Comparison of ENCODE assay signal across 11 cellular contexts in the genomic region with DNA sequence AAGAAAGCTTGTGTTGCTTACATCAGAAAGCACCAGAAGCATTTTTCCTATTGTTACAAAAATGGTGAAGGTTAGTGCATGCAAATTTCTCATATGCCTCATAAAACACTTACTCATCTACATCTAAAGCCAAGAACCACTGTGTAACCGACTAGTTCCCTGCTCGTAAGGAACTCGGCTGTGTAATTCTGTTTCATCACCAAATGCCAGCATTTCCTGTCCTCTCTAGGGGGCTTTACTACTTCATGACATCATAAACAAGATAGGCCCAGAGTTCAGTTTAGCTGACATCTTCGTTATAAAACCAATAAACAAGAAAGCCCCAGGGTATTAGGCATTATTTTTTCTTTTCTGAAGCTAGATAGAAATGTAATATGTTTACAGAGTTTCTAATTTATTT.
A peak's percentile ranks its signal among the peaks of the same experiment; 100 is the strongest.
DNase-seq lines count a peak whose midpoint lies in the region; ATAC-seq, FAIRE-seq and TF ChIP-seq lines count a peak whose summit lies in the region.
"Had no signal": no experiment of that assay in that cellular context is flagged by ENCODE, and none has a peak within 500 bp of the region (broad histone marks: within the 10 kb centered on the region; RNA-seq: fewer than 3 reads in every experiment).

No MANE protein-coding gene starts in this region.

- H3K79me1 ChIP-seq in IMR-90 (ENCODE audit: low read depth in 1 of 2, low read length in 2 of 2) (no peaks in the 10 kb centered on the region), mesendoderm (ENCODE audit: low read length) (no peaks in the 10 kb centered on the region)

- H3K27me3 ChIP-seq in IMR-90 (ENCODE audit: control insufficient read depth, insufficient read depth, low read length) (no peaks in the 10 kb centered on the region), GM12878 (replicated peaks in 1 of 2; ENCODE audit: control insufficient read depth in 2 of 2, insufficient read depth in 2 of 2, low read length in 1 of 2) (no peaks in the 10 kb centered on the region), mesendoderm (ENCODE audit: insufficient read depth, low read length, poor library complexity) (no peaks in the 10 kb centered on the region)

- H4K8ac ChIP-seq in IMR-90 (ENCODE audit: low read depth in 2 of 2, low read length in 2 of 2) = no peak overlapping the region
- no peak overlapping the region for H4K8ac ChIP-seq in mesendoderm (ENCODE audit: low read depth, low read length)

- no peaks in the 10 kb centered on the region for H3K9me1 ChIP-seq in IMR-90 (ENCODE audit: insufficient read depth, low read length)

- no peaks in the 10 kb centered on the region for H4K20me1 ChIP-seq in IMR-90 (ENCODE audit: insufficient read depth, low read length)
- H4K20me1 ChIP-seq in GM12878 (ENCODE audit: control insufficient read depth, insufficient read depth) = no peaks in the 10 kb centered on the region

- H2BK120ac ChIP-seq in IMR-90 (ENCODE audit: low read depth, low read length) = no peak overlapping the region
- no peak overlapping the region for H2BK120ac ChIP-seq in mesendoderm (ENCODE audit: low read depth, low read length)

- H2AK5ac ChIP-seq in IMR-90 (ENCODE audit: low read depth, low read length) (no peak overlapping the region), mesendoderm (ENCODE audit: low read length) (no peak overlapping the region)

- H3K9ac ChIP-seq in IMR-90 (ENCODE audit: low read depth, low read length) = no peak overlapping the region
- no peak overlapping the region for H3K9ac ChIP-seq in GM12878 (ENCODE audit: control insufficient read depth, insufficient read depth, low read length)
- no peak overlapping the region for H3K9ac ChIP-seq in mesendoderm (ENCODE audit: low read length)

- in situ Hi-C loops in IMR-90 (cut with MboI; ENCODE audit: low sequenced_read_pairs) = no loop called here
- in situ Hi-C loops in GM12878 (cut with MboI) = no loop called here

- H3K4me2 ChIP-seq in IMR-90 (ENCODE audit: low read depth, low read length) (no peak overlapping the region), GM12878 (ENCODE audit: control insufficient read depth, insufficient read depth) (no peak overlapping the region), mesendoderm (ENCODE audit: low read length) (no peak overlapping the region)

- H3K27ac ChIP-seq in IMR-90 (ENCODE audit: insufficient read depth, low read length) (no peak overlapping the region), GM12878 (ENCODE audit: control insufficient read depth, insufficient read depth) (no peak overlapping the region), mesendoderm (ENCODE audit: low read depth, low read length) (no peak overlapping the region)

- dilution Hi-C loops in IMR-90 (cut with HindIII; ENCODE audit: low sequenced_read_pairs, unreplicated experiment) = no loop called here

- ATAC-seq in IMR-90 (ENCODE audit: low read depth) (peak; percentile 82), GM12878 (peak; percentile 30; the same call in 2 of the 3 replicates), GM21515 (IDR thresholded peaks at IDR 0.05; ENCODE audit: unreplicated experiment) (no peak), GM18520 (IDR thresholded peaks at IDR 0.05; ENCODE audit: unreplicated experiment) (no peak)

- intact Hi-C loops in IMR-90 (cut with micrococcal nuclease) (no loop called here), GM12878 (cut with micrococcal nuclease; ENCODE audit: unreplicated experiment) (no loop called here)

- TF ChIP-seq CTCF in AG09309 (IDR thresholded peaks at IDR 0.05; ENCODE audit: control insufficient read depth, insufficient read depth, low read depth, low read length, missing control alignments) (no peak), IMR-90 (conservative IDR thresholded peaks at IDR 0.05; ENCODE audit: low read depth, low read length) (no peak), GM12878 (IDR thresholded peaks at IDR 0.05 in 2 of 3, conservative IDR thresholded peaks at IDR 0.05 in 1 of 3; ENCODE audit: control insufficient read depth in 2 of 3, extremely low read depth in 1 of 3, insufficient read depth in 1 of 3, low read depth in 3 of 3, low read length in 3 of 3) (no peak)

- POLR2A ChIA-PET in IMR-90 (lab: Charles Lee; ENCODE audit: unreplicated experiment) = no interaction called here
- POLR2A ChIA-PET in GM12878 (lab: Charles Lee) = no interaction called here

- H3K18ac ChIP-seq in IMR-90 (ENCODE audit: low read depth, low read length) (no peak overlapping the region), mesendoderm (ENCODE audit: low read length) (no peak overlapping the region)

- no peak overlapping the region for H3K14ac ChIP-seq in IMR-90 (replicated peaks; ENCODE audit: low read depth, low read length)

- H2AFZ ChIP-seq in IMR-90 (replicated peaks; ENCODE audit: low read length, poor library complexity) (no peak overlapping the region), GM12878 (ENCODE audit: control insufficient read depth, low read depth, low read length) (no peak overlapping the region)

- H2BK15ac ChIP-seq in IMR-90 (ENCODE audit: low read depth, low read length) (no peak overlapping the region), mesendoderm (replicated peaks; ENCODE audit: low read depth) (no peak overlapping the region)

- peak; percentile 94 for DNase-seq in AG09309 (ENCODE audit: low read depth)
- peak; percentile 93 for DNase-seq in IMR-90
- no peak for DNase-seq in GM12878 (ENCODE audit: low read depth, low spot score)
- DNase-seq in mesendoderm = peak; percentile 46
- DNase-seq in NCI-H524 treated with DMSO at 0.1 percent for 48 hours (lab: John Stamatoyannopoulos, UW) = no peak
- DNase-seq in NCI-H2196 treated with DMSO at 0.1 percent for 48 hours (lab: John Stamatoyannopoulos, UW; ENCODE audit: unreplicated experiment) = no peak
- DNase-seq: activated naive CD4-positive, alpha-beta T cell treated with anti-CD3 and anti-CD28 coated beads for 36 hours; NK-92 treated with Interleukin-12 subunit alpha and Interleukin-12 subunit beta, amount 100 ng/mL, for 24 hours had no signal

- H2BK20ac ChIP-seq in IMR-90 (ENCODE audit: low read depth, low read length) = no peak overlapping the region

- H3K36me3 ChIP-seq in IMR-90 (ENCODE audit: control insufficient read depth, insufficient read depth, low read length) (no peaks in the 10 kb centered on the region), GM12878 (ENCODE audit: control insufficient read depth in 2 of 2, insufficient read depth in 2 of 2, low read length in 1 of 2) (no peaks in the 10 kb centered on the region), mesendoderm (ENCODE audit: control insufficient read depth, insufficient read depth, low read length) (no peaks in the 10 kb centered on the region)

- no peak overlapping the region for H4K5ac ChIP-seq in IMR-90 (ENCODE audit: low read depth, low read length)
- H4K5ac ChIP-seq in mesendoderm (ENCODE audit: low read length) = no peak overlapping the region

- no peak overlapping the region for H2AK9ac ChIP-seq in IMR-90 (replicated peaks; ENCODE audit: low read depth, low read length, poor library complexity)

- no peak for TF ChIP-seq EP300 in GM12878 (IDR thresholded peaks at IDR 0.05; ENCODE audit: borderline replicate concordance in 1 of 2, control insufficient read depth in 1 of 2, low read depth in 2 of 2, low read length in 2 of 2)

- no peaks in the 10 kb centered on the region for H3K4me1 ChIP-seq in IMR-90 (ENCODE audit: control insufficient read depth, insufficient read depth, low read length)
- H3K4me1 ChIP-seq in GM12878 (ENCODE audit: control insufficient read depth, insufficient read depth, low read length) = no peaks in the 10 kb centered on the region
- H3K4me1 ChIP-seq in mesendoderm (ENCODE audit: control insufficient read depth, low read depth, low read length) = no peaks in the 10 kb centered on the region

- BruUV-seq in IMR-90 (replicated peaks; lab: Mats Ljungman, UMichigan) (no TSS peak), GM12878 (replicated peaks; lab: Mats Ljungman, UMichigan) (no TSS peak)

- H3K4ac ChIP-seq in IMR-90 (ENCODE audit: low read depth, low read length) = no peak overlapping the region
- H3K4ac ChIP-seq in mesendoderm (ENCODE audit: low read depth, low read length) = no peak overlapping the region

- WGBS in IMR-90 (ENCODE audit: extremely low coverage in 2 of 2, insufficient read length in 1 of 2), 2 experiments = no CpG with 5 or more reads among the region's 4 CpGs
- WGBS in GM12878 (ENCODE audit: insufficient coverage, insufficient replicate concordance, low lambda C conversion rate, missing lambda C conversion rate) = 0% methylated on average over 4 of the region's 4 CpGs
- WGBS in mesendoderm (ENCODE audit: extremely low coverage, insufficient coverage, low lambda C conversion rate) = no CpG with 5 or more reads among the region's 4 CpGs

- FAIRE-seq in GM12878 (lab: Jason Lieb, UNC) = no peak

- H4K91ac ChIP-seq in IMR-90 (ENCODE audit: insufficient read depth, low read depth, low read length) = no peak overlapping the region

- H3K56ac ChIP-seq in IMR-90 (ENCODE audit: extremely low read depth, insufficient read depth, low read length) (no peak overlapping the region), mesendoderm (ENCODE audit: low read length) (no peak overlapping the region)

- SMC1A ChIA-PET in GM12878 (lab: Charles Lee; ENCODE audit: uncharacterized antibody, unreplicated experiment) = interaction anchor here (1.6 kb wide), 1 partner anchor 13 kb away, joined by 3 read pairs; no protein-coding TSS in a partner anchor

- H3K79me2 ChIP-seq in GM12878 (ENCODE audit: control insufficient read depth, insufficient read depth, low read length) = no peaks in the 10 kb centered on the region
- H3K79me2 ChIP-seq in mesendoderm (ENCODE audit: control insufficient read depth, insufficient read depth, low read length) = no peaks in the 10 kb centered on the region

- CTCF ChIA-PET in IMR-90 (lab: Yijun Ruan, JAX) = no interaction called here
- CTCF ChIA-PET in GM12878 (lab: Yijun Ruan, JAX) = interaction anchor here (1.7 kb wide), 1 partner anchor 33 kb away, joined by 3 read pairs; no protein-coding TSS in a partner anchor

- H3K23ac ChIP-seq in IMR-90 (ENCODE audit: low read depth, low read length) = no peak overlapping the region
- H3K23ac ChIP-seq in mesendoderm (ENCODE audit: low read length) = no peak overlapping the region

- H3K4me3 ChIP-seq in AG09309 (ENCODE audit: control insufficient read depth, low read depth, low read length) (no peak overlapping the region), IMR-90 (ENCODE audit: insufficient read depth, low read depth, low read length) (no peak overlapping the region), GM12878 (no peak overlapping the region), mesendoderm (ENCODE audit: low read length) (no peak overlapping the region)
- H3K4me3 ChIP-seq: lung had no signal

- no peak overlapping the region for H2BK5ac ChIP-seq in IMR-90 (ENCODE audit: low read depth, low read length, poor library complexity, severe bottlenecking)
- H2BK5ac ChIP-seq in mesendoderm (ENCODE audit: low read length) = no peak overlapping the region

- RAD21 ChIA-PET in GM12878 (lab: Charles Lee; ENCODE audit: unreplicated experiment) = no interaction called here

- no peak for TF ChIP-seq POLR2A in IMR-90 (IDR thresholded peaks at IDR 0.05; ENCODE audit: low read depth, low read length)
- TF ChIP-seq POLR2A in GM12878 (IDR thresholded peaks at IDR 0.05; ENCODE audit: low read depth, low read length) = no peak

- no peaks in the 10 kb centered on the region for H3K9me3 ChIP-seq in IMR-90 (ENCODE audit: control insufficient read depth, insufficient read depth, low read length)
- no peaks in the 10 kb centered on the region for H3K9me3 ChIP-seq in GM12878 (replicated peaks; ENCODE audit: control insufficient read depth, insufficient read depth, low read length)

- TF ChIP-seq RAD21 in IMR-90 (IDR thresholded peaks at IDR 0.05; ENCODE audit: low read length) = no peak
- no peak for TF ChIP-seq RAD21 in GM12878 (IDR thresholded peaks at IDR 0.05; ENCODE audit: insufficient read depth, low read depth, low read length)

Comparison
In these comparisons a context has a peak if more than half of its experiments do, and no peak if none do; other contexts are left out.
1. DNase-seq: peak in AG09309 (single experiment), IMR-90 (single experiment) and mesendoderm (single experiment); none in GM12878 (single experiment), NCI-H524 treated with DMSO at 0.1 percent for 48 hours (single experiment) and NCI-H2196 treated with DMSO at 0.1 percent for 48 hours (single experiment).
2. ATAC-seq: peak in IMR-90 (single experiment) and GM12878 (single experiment); none in GM21515 (single experiment) and GM18520 (single experiment).